In the genomic region with DNA sequence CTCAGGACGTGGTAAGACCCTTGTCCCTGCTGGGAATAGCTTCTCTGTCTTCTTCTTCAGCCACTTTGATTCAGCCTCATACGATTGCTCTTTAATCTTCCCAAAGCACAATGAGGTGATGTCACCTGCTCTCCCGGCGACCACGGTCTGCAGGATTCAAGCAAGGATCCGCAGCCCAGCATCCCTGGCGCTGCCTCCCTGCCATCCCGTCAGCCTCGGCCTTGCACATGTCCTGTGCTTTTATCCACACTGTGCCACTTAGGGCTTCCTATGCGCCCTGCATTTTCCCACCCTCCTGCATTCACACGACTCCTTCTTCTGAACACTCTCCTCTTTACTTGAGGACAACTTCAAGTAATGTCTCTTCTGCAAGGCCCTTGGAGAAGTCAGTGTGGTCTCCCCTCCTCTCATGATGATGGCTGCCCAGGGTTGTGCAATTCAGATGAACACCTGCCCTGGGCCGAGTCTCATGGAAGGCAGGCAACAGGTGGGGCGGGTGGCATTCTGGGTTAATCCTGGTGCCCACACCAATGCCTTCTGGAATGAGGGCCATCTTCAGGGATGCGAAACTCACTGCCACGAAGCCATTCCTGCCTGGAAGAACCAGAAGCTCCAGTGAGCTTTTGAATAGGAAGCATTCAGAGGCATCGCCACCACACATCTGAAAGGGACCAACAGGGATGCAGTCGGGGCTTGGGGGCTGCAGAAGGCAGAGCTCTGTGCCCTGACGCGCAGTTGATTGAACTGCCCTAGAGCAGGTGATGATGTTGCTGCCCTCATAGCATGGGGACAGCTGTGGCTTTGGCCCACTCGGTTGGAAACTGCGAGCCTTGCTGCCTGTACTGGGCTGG, we compare ENCODE assay signal across 1 cellular context.
TF ChIP-seq lines count a peak whose summit lies in the region.

No MANE protein-coding gene starts in this region.

TF ChIP-seq in IMR-90, 13 proteins besides CTCF, POLR2A, EP300 and RAD21:
- no peak for TF ChIP-seq USF2 (IDR thresholded peaks at IDR 0.05; ENCODE audit: low read depth, low read length)
- TF ChIP-seq RCOR1 (IDR thresholded peaks at IDR 0.05; ENCODE audit: insufficient replicate concordance, low read length): no peak
- TF ChIP-seq FOS (IDR thresholded peaks at IDR 0.05; ENCODE audit: low read depth, low read length): no peak
- no peak for TF ChIP-seq MXI1 (IDR thresholded peaks at IDR 0.05; ENCODE audit: borderline replicate concordance, low read depth, low read length)
- TF ChIP-seq CEBPB (IDR thresholded peaks at IDR 0.05; ENCODE audit: low read depth, low read length): no peak
- TF ChIP-seq ELK1 (IDR thresholded peaks at IDR 0.05; ENCODE audit: borderline replicate concordance, low read depth, low read length): no peak
- TF ChIP-seq CHD1 (IDR thresholded peaks at IDR 0.05; ENCODE audit: low read depth, low read length): no peak
- TF ChIP-seq MAFK (IDR thresholded peaks at IDR 0.05; ENCODE audit: low read depth, low read length): no peak
- TF ChIP-seq BHLHE40 (IDR thresholded peaks at IDR 0.05; ENCODE audit: low read depth, low read length): no peak
- no peak for TF ChIP-seq MAZ (IDR thresholded peaks at IDR 0.05; ENCODE audit: borderline replicate concordance, low read depth, low read length)
- TF ChIP-seq NFE2L2 (IDR thresholded peaks at IDR 0.05; ENCODE audit: low read depth, low read length): no peak
- no peak for TF ChIP-seq SMC3 (IDR thresholded peaks at IDR 0.05; ENCODE audit: low read depth, low read length)
- TF ChIP-seq RFX5 (IDR thresholded peaks at IDR 0.05; ENCODE audit: low read depth, low read length): no peak
TF ChIP-seq in IMR-90: peak in this region for 0.
